8 cellular contexts compared by ENCODE assay signal in the genomic region with DNA sequence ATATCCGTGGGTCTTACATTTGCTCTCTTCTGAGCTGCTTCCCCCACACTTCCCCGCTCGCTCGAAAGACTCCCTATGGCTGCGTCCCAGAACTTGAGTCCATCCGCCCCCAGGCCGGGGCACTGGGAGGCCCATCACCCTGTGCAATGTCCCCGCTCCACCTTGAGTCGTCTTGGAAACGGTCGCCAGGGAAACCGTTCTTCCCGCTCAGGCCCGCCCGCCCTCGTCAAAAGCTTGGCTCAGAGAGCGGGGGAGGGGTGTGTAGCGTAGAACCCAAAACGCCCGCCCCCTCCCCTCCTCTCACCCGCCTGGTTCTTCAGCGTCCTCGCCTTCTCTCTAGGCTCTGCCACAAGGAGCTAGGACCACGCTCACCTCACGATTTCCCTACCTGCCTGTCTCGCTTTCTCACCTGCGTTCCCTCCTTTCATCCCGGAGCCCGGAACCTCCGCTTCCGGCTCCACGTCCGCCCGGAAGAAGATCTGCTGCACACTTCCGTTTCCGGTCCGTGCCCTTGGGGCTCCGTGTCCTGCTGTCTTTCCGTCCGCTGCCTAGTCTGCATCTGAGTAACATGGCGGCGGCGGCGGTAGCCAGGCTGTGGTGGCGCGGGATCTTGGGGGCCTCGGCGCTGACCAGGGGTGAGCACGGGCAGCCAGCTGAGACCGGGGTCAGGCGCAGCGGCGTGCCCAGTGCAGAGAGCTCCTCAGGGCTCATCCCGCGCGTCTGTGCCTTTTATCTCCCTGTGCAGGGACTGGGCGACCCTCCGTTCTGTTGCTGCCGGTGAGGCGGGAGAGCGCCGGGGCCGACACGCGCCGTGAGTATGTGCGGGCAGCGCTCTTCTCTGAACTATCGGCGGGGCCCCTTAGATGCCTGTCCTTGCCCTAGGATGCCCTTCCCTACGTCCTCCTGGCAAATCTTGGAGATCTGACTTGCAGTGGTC. TPM values are rescaled to one million over a fixed set of nuclear protein-coding genes. Genes with fewer than 3 reads are reported as not detected.
DNase-seq lines count a peak whose midpoint lies in the region; ATAC-seq and TF ChIP-seq lines count a peak whose summit lies in the region.

A gene (minus strand): TSS at position 447 of the 937 bp plus-strand sequence. CDS start 19 bp downstream, at position 428.
A gene (plus strand): TSS at position 551 of the 937 bp plus-strand sequence. CDS start 18 bp downstream, at position 569.

- peak within 1 kb of the TSS; percentile 54 to 93 for H3K4me3 ChIP-seq in gastroesophageal sphincter

- ATAC-seq in gastroesophageal sphincter: peak; percentile 94

- no peak for TF ChIP-seq EP300 in gastroesophageal sphincter (IDR thresholded peaks at IDR 0.05)

- TF ChIP-seq CTCF in HFFc6 (IDR thresholded peaks at IDR 0.05): no peak
- TF ChIP-seq CTCF in gastroesophageal sphincter (IDR thresholded peaks at IDR 0.05): peak in 1 of 4 experiments; percentile 17

- no peaks in the 10 kb centered on the region for H3K9me3 Mint-ChIP-seq in HFFc6

- WGBS in gastroesophageal sphincter (ENCODE audit: low coverage in 1 of 2), 2 donors: 0% methylated on average over 4 to 16 of the region's 71 CpGs

- peak within 1 kb of the TSS; percentile 96 for H3K27ac Mint-ChIP-seq in HFFc6

- no peaks in the 10 kb centered on the region for H3K9me3 ChIP-seq in gastroesophageal sphincter

- DNase-seq in GM04504 (ENCODE audit: low read depth) (peak; percentile 68), HFFc6 (peak; percentile 78), NAMALWA (ENCODE audit: low spot score) (peak; percentile 92), SK-MEL-5 (ENCODE audit: low read depth, low spot score) (peak; percentile 86), non-pigmented ciliary epithelial cell (ENCODE audit: low read depth) (peak; percentile 63), substantia nigra (lab: John Stamatoyannopoulos, UW) (peak; percentile 49 to 95 (median 87))
- DNase-seq in activated naive CD4-positive, alpha-beta T cell treated with Interleukin-2 at 50 U/mL for 16 hours: peak; percentile 89

- H3K27me3 Mint-ChIP-seq in HFFc6 (ENCODE audit: insufficient read depth): no peaks in the 10 kb centered on the region

- peak within 1 kb of the TSS; percentile 19 to 90 (median 89) for H3K27ac ChIP-seq in gastroesophageal sphincter
- peak within 1 kb of the TSS; percentile 92 for H3K27ac ChIP-seq in substantia nigra (ENCODE audit: low read depth, low read length, poor library complexity, severe bottlenecking)

- H3K36me3 ChIP-seq in gastroesophageal sphincter: peaks cover 0 to 72% of the 10 kb centered on the region in 2 donors

- peaks cover 5 to 38% (median 17%) of the 10 kb centered on the region in 3 donors for H3K4me1 ChIP-seq in gastroesophageal sphincter

- in situ Hi-C loops in SK-MEL-5 (cut with HindIII; ENCODE audit: low pct_unique_long_range_greater_than_20kb, low sequenced_read_pairs): no loop called here

- peaks cover 18% of the 10 kb centered on the region for H3K36me3 Mint-ChIP-seq in HFFc6 (ENCODE audit: low read depth)

- TF ChIP-seq POLR2A in gastroesophageal sphincter (IDR thresholded peaks at IDR 0.05): peak; percentile 24 to 49

- no peaks in the 10 kb centered on the region for H3K27me3 ChIP-seq in gastroesophageal sphincter

- peak within 1 kb of the TSS; percentile 99 for H3K4me3 Mint-ChIP-seq in HFFc6

- H3K4me1 Mint-ChIP-seq in HFFc6 (ENCODE audit: low read depth): peaks cover 33% of the 10 kb centered on the region

RNA-seq across cellular contexts. Expression of the first gene that starts in this region (rescaled TPM):
- 10 to 100 TPM; 15.9 to 19.4 (median 18.4) TPM for total RNA-seq in HFFc6 (2021; fragmentation: NEBNext Ultra II Directional; extraction: Animal tissue kit (Norgen Biotek cat#: 25700))
- 26.1 and 26.5 TPM in 2 replicates for total RNA-seq in SK-MEL-5 (2014; rRNA removed; shearing (Covaris generic))
- 21.9 and 24.5 TPM in 2 replicates for polyA plus RNA-seq in SK-MEL-5 (2015; cell fraction: cytosol; rRNA removed)
- 9.6 and 12.5 TPM in 2 replicates for polyA plus RNA-seq in SK-MEL-5 (2015; cell fraction: nucleus; rRNA removed)
- 10 to 100 TPM; 23.3 to 36.1 (median 27.0) TPM for total RNA-seq in gastroesophageal sphincter

RNA-seq across cellular contexts. Expression of the second gene that starts in this region (rescaled TPM):
- 100 to 1,000 TPM in 3 of 6 experiments, 10 to 100 TPM in 3; 97.0 to 105 (median 99.8) TPM for total RNA-seq in HFFc6 (2021; fragmentation: NEBNext Ultra II Directional; extraction: Animal tissue kit (Norgen Biotek cat#: 25700))
- 134 and 156 TPM in 2 replicates for total RNA-seq in SK-MEL-5 (2014; rRNA removed; shearing (Covaris generic))
- polyA plus RNA-seq in SK-MEL-5 (2015; cell fraction: cytosol; rRNA removed): 156 and 192 TPM in 2 replicates
- polyA plus RNA-seq in SK-MEL-5 (2015; cell fraction: nucleus; rRNA removed): 197 and 275 TPM in 2 replicates
- total RNA-seq in gastroesophageal sphincter: 10 to 100 TPM; 38.7 to 75.6 (median 53.2) TPM

Comparison
In these comparisons a context has a peak if more than half of its experiments do, and no peak if none do; other contexts are left out.
1. Peak in every context shown above with its lines: DNase-seq, ATAC-seq, H3K4me3 ChIP-seq and H3K27ac ChIP-seq.